In genomic region chr2:168703926-168704325, GRCh38 we compare ENCODE assay signal across 18 cellular contexts.
DNase-seq lines count a peak whose midpoint lies in the region; TF ChIP-seq lines count a peak whose summit lies in the region.
"Had no signal": no experiment of that assay in that cellular context is flagged by ENCODE, and none has a peak within 500 bp of the region (broad histone marks: within the 10 kb centered on the region; RNA-seq: fewer than 3 reads in every experiment).

No MANE protein-coding gene starts in this region.

- H3K9me3 ChIP-seq in mammary epithelial cell (replicated peaks; ENCODE audit: insufficient read depth, low read length), result no peaks in the 10 kb centered on the region
- no peaks in the 10 kb centered on the region for H3K9me3 ChIP-seq in breast epithelium
- H3K9me3 ChIP-seq in transverse colon, result no peaks in the 10 kb centered on the region

- H4K20me1 ChIP-seq in mammary epithelial cell (ENCODE audit: insufficient read depth, low read length), result no peaks in the 10 kb centered on the region

- H2AFZ ChIP-seq in mammary epithelial cell (ENCODE audit: low read depth, low read length), result no peak overlapping the region

- WGBS in mammary epithelial cell (ENCODE audit: low coverage, missing lambda C conversion rate), result 73% methylated on average over 3 of the region's 5 CpGs
- WGBS in transverse colon (ENCODE audit: low coverage in 1 of 2), 2 donors, result 70 to 75% methylated on average over 1 to 5 of the region's 5 CpGs

- TF ChIP-seq POLR2A in breast epithelium (IDR thresholded peaks at IDR 0.05), result no peak
- TF ChIP-seq POLR2A in transverse colon (IDR thresholded peaks at IDR 0.05), result no peak

- H3K4me2 ChIP-seq in mammary epithelial cell (ENCODE audit: insufficient read depth, low read depth, low read length), result no peak overlapping the region

- H3K27ac Mint-ChIP-seq in activated CD4-positive, alpha-beta T cell treated with anti-CD3 and anti-CD28 coated beads, Interleukin-2, amount 10 ng/mL, durations not matched to agents 24 days and 14 days, result no peak overlapping the region
- no peak overlapping the region for H3K27ac Mint-ChIP-seq in nephron progenitor cell
- H3K27ac Mint-ChIP-seq: T-helper 1 cell treated with Interleukin-12 subunit alpha and Interleukin-12 subunit beta and Interleukin-4 antibody, amounts not matched to agents 30 μg/mL and 1 μg/mL, for 36 hours had no signal

- TF ChIP-seq CTCF in mammary epithelial cell (conservative IDR thresholded peaks at IDR 0.05 in 1 of 2, IDR thresholded peaks at IDR 0.05 in 1 of 2; ENCODE audit: extremely low read depth in 1 of 2, insufficient read depth in 1 of 2, low read depth in 1 of 2, low read length in 2 of 2) (no peak), breast epithelium (IDR thresholded peaks at IDR 0.05) (no peak), transverse colon (IDR thresholded peaks at IDR 0.05) (no peak), nephron progenitor cell (IDR thresholded peaks at IDR 0.05) (no peak)

- H3K27ac ChIP-seq in mammary epithelial cell (ENCODE audit: insufficient read depth, low read depth, low read length) (no peak overlapping the region), breast epithelium (no peak overlapping the region), transverse colon (peak overlapping the region; percentile 59 to 71 (median 61))
- H3K27ac ChIP-seq: HL-60 had no signal

- peak; percentile 66 for DNase-seq in mammary epithelial cell
- no peak for DNase-seq in breast epithelium (ENCODE audit: low spot score in 2 of 2)
- peak; percentile 79 for DNase-seq in SK-MEL-5 (ENCODE audit: low read depth, low spot score)
- peak; percentile 89 for DNase-seq in islet precursor cell
- no peak for DNase-seq in transverse colon
- DNase-seq in activated CD4-positive, alpha-beta T cell treated with anti-CD3 and anti-CD28 coated beads, Interleukin-2, amount 10 ng/mL, durations not matched to agents 24 days and 14 days, result no peak
- DNase-seq in dedifferentiated amniotic fluid mesenchymal stem cell (ENCODE audit: extremely low spot score), result no peak
- DNase-seq in nephron progenitor cell, result no peak
- DNase-seq: 8988T; activated CD4-positive, alpha-beta T cell treated with anti-CD3 and anti-CD28 coated beads for 48 hours; activated naive CD4-positive, alpha-beta T cell treated with anti-CD3 and anti-CD28 coated beads, Interleukin-2, amount 50 U/mL, for 16 hours; CD4-positive, alpha-beta memory T cell; dermis blood vessel endothelial cell; kidney glomerular epithelial cell; NK-92 treated with Interleukin-12 subunit alpha and Interleukin-12 subunit beta, amount 100 ng/mL, for 24 hours; stimulated activated CD8-positive, alpha-beta memory T cell treated with anti-CD3 and anti-CD28 coated beads, Interleukin-4, amount 100 ng/mL, for 48 hours had no signal

- TF ChIP-seq EP300 in transverse colon (IDR thresholded peaks at IDR 0.05; ENCODE audit: low read depth), result no peak

- H3K36me3 ChIP-seq in mammary epithelial cell (ENCODE audit: insufficient read depth, low read length) (no peaks in the 10 kb centered on the region), breast epithelium (no peaks in the 10 kb centered on the region), transverse colon (no peaks in the 10 kb centered on the region)

- H3K27me3 ChIP-seq in mammary epithelial cell (ENCODE audit: insufficient read depth, low read length), result no peaks in the 10 kb centered on the region
- no peaks in the 10 kb centered on the region for H3K27me3 ChIP-seq in breast epithelium
- H3K27me3 ChIP-seq in transverse colon, result no peaks in the 10 kb centered on the region

- H3K36me3 Mint-ChIP-seq in activated CD4-positive, alpha-beta T cell treated with anti-CD3 and anti-CD28 coated beads, Interleukin-2, amount 10 ng/mL, durations not matched to agents 24 days and 14 days (ENCODE audit: low read depth), result peaks cover under 1% of the 10 kb centered on the region
- peaks cover 16% of the 10 kb centered on the region for H3K36me3 Mint-ChIP-seq in nephron progenitor cell (ENCODE audit: low read depth)

- H3K4me3 Mint-ChIP-seq in activated CD4-positive, alpha-beta T cell treated with anti-CD3 and anti-CD28 coated beads, Interleukin-2, amount 10 ng/mL, durations not matched to agents 24 days and 14 days, result no peak overlapping the region
- no peak overlapping the region for H3K4me3 Mint-ChIP-seq in nephron progenitor cell
- H3K4me3 Mint-ChIP-seq: CD4-positive, alpha-beta memory T cell; T-helper 1 cell treated with Interleukin-12 subunit alpha and Interleukin-12 subunit beta and Interleukin-4 antibody, amounts not matched to agents 30 μg/mL and 1 μg/mL, for 36 hours had no signal

- in situ Hi-C loops in mammary epithelial cell (cut with MboI; ENCODE audit: low sequenced_read_pairs in 2 of 2), result loop anchor here in 1 of 2 donors (10.0 kb wide), 1 partner anchor 359 kb away; no protein-coding TSS in a partner anchor
- in situ Hi-C loops in SK-MEL-5 (cut with HindIII; ENCODE audit: low pct_unique_long_range_greater_than_20kb, low sequenced_read_pairs), result no loop called here
- in situ Hi-C loops in transverse colon (cut with MboI; ENCODE audit: low pct_ligation_motif_present in 1 of 4, low pct_unique_long_range_greater_than_20kb in 1 of 4, low sequenced_read_pairs in 3 of 4), result no loop called here

- intact Hi-C loops in mammary epithelial cell (cut with micrococcal nuclease) (loop anchor here (10.0 kb wide), 1 partner anchor 459 kb away; the partner anchor contains the start of gene STK39), breast epithelium (cut with DNase I; ENCODE audit: low total_unique reads) (no loop called here), transverse colon (cut with DNase I; ENCODE audit: low total_unique reads) (no loop called here)
- intact Hi-C loops in activated CD4-positive, alpha-beta T cell treated with anti-CD3 and anti-CD28 coated beads, Interleukin-2, amount 10 ng/mL, durations not matched to agents 24 days and 14 days (cut with micrococcal nuclease), result no loop called here

- dilution Hi-C loops in mammary epithelial cell (cut with HindIII; ENCODE audit: low sequenced_read_pairs), result no loop called here

- peaks cover 5% of the 10 kb centered on the region for H3K79me2 ChIP-seq in mammary epithelial cell (ENCODE audit: insufficient read depth, low read length)

- no peaks in the 10 kb centered on the region for H3K9me3 Mint-ChIP-seq in activated CD4-positive, alpha-beta T cell treated with anti-CD3 and anti-CD28 coated beads, Interleukin-2, amount 10 ng/mL, durations not matched to agents 24 days and 14 days
- peaks cover under 1% of the 10 kb centered on the region for H3K9me3 Mint-ChIP-seq in nephron progenitor cell
- H3K9me3 Mint-ChIP-seq: CD4-positive, alpha-beta memory T cell; T-helper 1 cell treated with Interleukin-12 subunit alpha and Interleukin-12 subunit beta and Interleukin-4 antibody, amounts not matched to agents 30 μg/mL and 1 μg/mL, for 36 hours had no signal

- no peaks in the 10 kb centered on the region for H3K27me3 Mint-ChIP-seq in activated CD4-positive, alpha-beta T cell treated with anti-CD3 and anti-CD28 coated beads, Interleukin-2, amount 10 ng/mL, durations not matched to agents 24 days and 14 days
- H3K27me3 Mint-ChIP-seq in nephron progenitor cell (ENCODE audit: low read depth, poor library complexity), result no peaks in the 10 kb centered on the region
- H3K27me3 Mint-ChIP-seq: CD4-positive, alpha-beta memory T cell had no signal

- H3K4me1 Mint-ChIP-seq in activated CD4-positive, alpha-beta T cell treated with anti-CD3 and anti-CD28 coated beads, Interleukin-2, amount 10 ng/mL, durations not matched to agents 24 days and 14 days, result no peaks in the 10 kb centered on the region
- peaks cover 13% of the 10 kb centered on the region for H3K4me1 Mint-ChIP-seq in nephron progenitor cell

- BruUV-seq in mammary epithelial cell (replicated peaks; lab: Mats Ljungman, UMichigan), result no TSS peak

- H3K9ac ChIP-seq in mammary epithelial cell (ENCODE audit: insufficient read depth, low read length), result no peak overlapping the region

- H3K4me3 ChIP-seq in mammary epithelial cell (replicated peaks in 1 of 3; ENCODE audit: insufficient read depth in 1 of 3, low read depth in 2 of 3, low read length in 3 of 3) (no peak overlapping the region), breast epithelium (no peak overlapping the region), transverse colon (no peak overlapping the region)

- CTCF ChIA-PET in mammary epithelial cell (lab: Charles Lee; ENCODE audit: low non-redundant PET), result no interaction called here

- peaks cover 17% of the 10 kb centered on the region for H3K4me1 ChIP-seq in mammary epithelial cell (ENCODE audit: insufficient read depth, low read length)
- H3K4me1 ChIP-seq in breast epithelium, result no peaks in the 10 kb centered on the region
- peaks cover 14 to 79% (median 38%) of the 10 kb centered on the region in 4 donors for H3K4me1 ChIP-seq in transverse colon

Comparison
In these comparisons a context has a peak if more than half of its experiments do, and no peak if none do; other contexts are left out.
1. DNase-seq: peak in mammary epithelial cell (single experiment), SK-MEL-5 (single experiment) and islet precursor cell (single experiment); none in breast epithelium (0 of 2), transverse colon (single experiment), activated CD4-positive, alpha-beta T cell treated with anti-CD3 and anti-CD28 coated beads, Interleukin-2, amount 10 ng/mL, durations not matched to agents 24 days and 14 days (single experiment), dedifferentiated amniotic fluid mesenchymal stem cell (single experiment) and nephron progenitor cell (single experiment).
2. H3K27ac ChIP-seq: peak in transverse colon (4 of 4); none in mammary epithelial cell (single experiment) and breast epithelium (0 of 2).